ENCODE assay signal across 8 cellular contexts in the genomic region with DNA sequence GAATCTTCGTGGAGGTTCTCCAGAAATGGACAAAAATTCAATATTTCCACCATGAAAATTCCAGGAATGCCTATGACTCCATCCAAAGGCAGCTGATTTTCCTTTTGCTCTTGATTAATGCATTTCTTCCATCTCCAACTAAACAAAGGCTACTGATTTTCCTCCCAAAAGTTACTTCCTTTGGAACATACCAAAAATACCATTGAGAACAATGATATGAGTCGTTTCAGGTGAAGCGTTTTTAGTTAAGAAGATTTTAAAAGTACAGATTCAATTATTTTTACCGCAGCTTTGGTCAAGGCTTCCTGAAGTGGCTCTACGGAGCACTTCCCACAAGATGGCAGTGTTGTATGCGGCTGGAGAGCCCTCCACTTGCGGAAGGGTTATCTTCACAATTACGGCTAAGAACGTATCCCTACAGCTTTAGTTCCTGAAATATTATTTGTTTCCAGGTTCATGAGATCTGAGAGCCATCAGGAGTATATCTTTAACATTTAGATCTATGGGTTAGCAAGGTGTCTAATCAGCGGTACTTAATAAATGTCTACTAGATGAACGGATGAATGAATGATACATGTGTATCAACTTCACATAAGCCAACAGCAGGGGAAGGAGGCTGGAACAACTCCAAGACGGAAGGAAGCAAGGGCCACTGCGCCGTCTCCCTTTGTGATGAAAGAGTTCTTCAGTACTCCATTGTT. TPM values are rescaled to one million over a fixed set of nuclear protein-coding genes. Genes with fewer than 3 reads are reported as not detected.
A peak's percentile ranks its signal among the peaks of the same experiment; 100 is the strongest.
DNase-seq lines count a peak whose midpoint lies in the region; ATAC-seq, FAIRE-seq and TF ChIP-seq lines count a peak whose summit lies in the region.

No MANE protein-coding gene starts in this region.

- TF ChIP-seq CTCF in NB4 (IDR thresholded peaks at IDR 0.05; ENCODE audit: low read depth, low read length), result peak; percentile 87
- TF ChIP-seq CTCF in colonic mucosa (IDR thresholded peaks at IDR 0.05), result peak; percentile 59

- H3K27me3 ChIP-seq in colonic mucosa, result no peaks in the 10 kb centered on the region

- H3K27ac ChIP-seq in colonic mucosa, result no peak overlapping the region

- ATAC-seq in left lobe of liver, result peak; percentile 73

- no peaks in the 10 kb centered on the region for H3K4me1 ChIP-seq in colonic mucosa

- DNase-seq in activated gamma-delta T cell treated with Interleukin-2 at 50 U/mL for 16 hours (peak; percentile 31), activated gamma-delta T cell (lab: John Stamatoyannopoulos, UW) (no peak), NB4 (ENCODE audit: low read depth) (peak; percentile 78), colonic mucosa (peak; percentile 60), left lobe of liver (ENCODE audit: low spot score) (no peak)
- peak; percentile 24 to 38 for DNase-seq in stimulated activated CD4-positive, alpha-beta T cell treated with anti-CD3 and anti-CD28 coated beads, Interleukin-2, amount 100 ng/mL, for 48 hours
- DNase-seq in effector CD8-positive, alpha-beta T cell (lab: John Stamatoyannopoulos, UW), result no peak

- H3K4me3 ChIP-seq in NB4 (ENCODE audit: low read depth, low read length), result no peak overlapping the region
- H3K4me3 ChIP-seq in colonic mucosa, result no peak overlapping the region

- intact Hi-C loops in colonic mucosa (cut with DNase I), result loop anchor here (5.0 kb wide), 1 partner anchor 441 kb away; no protein-coding TSS in a partner anchor

- H3K9me3 ChIP-seq in colonic mucosa, result no peaks in the 10 kb centered on the region

- no peak for TF ChIP-seq POLR2A in NB4 (IDR thresholded peaks at IDR 0.05; ENCODE audit: extremely low read depth, insufficient read length)

- no peaks in the 10 kb centered on the region for H3K36me3 ChIP-seq in colonic mucosa

- FAIRE-seq in TTC549 (lab: Jason Lieb, UNC), result peak; percentile 75

- no peak overlapping the region for H3K9ac ChIP-seq in colonic mucosa (ENCODE audit: low read depth in 2 of 2, low read length in 2 of 2)

RNA-seq across cellular contexts. Expression of a gene that starts 35.9 kb away (rescaled TPM):
- total RNA-seq in colonic mucosa, result 10 to 100 TPM; 10.1 to 11.4 TPM
- total RNA-seq in left lobe of liver, result 10.3 TPM

RNA-seq across cellular contexts. Expression of a gene that starts 48.5 kb away (rescaled TPM):
- 1 to 10 TPM in 1 of 2 donors, under 1 TPM in 1; 0.30 to 1.4 TPM for total RNA-seq in colonic mucosa
- total RNA-seq in left lobe of liver, result 119 TPM

RNA-seq across cellular contexts. Expression of a gene that starts 48.6 kb away (rescaled TPM):
- total RNA-seq in colonic mucosa (under 1 TPM; 0.40 to 0.90 TPM), left lobe of liver (374 TPM)

Comparison
In these comparisons a context has a peak if more than half of its experiments do, and no peak if none do; other contexts are left out.
1. DNase-seq: peak in activated gamma-delta T cell treated with Interleukin-2 at 50 U/mL for 16 hours (single experiment), NB4 (single experiment), colonic mucosa (single experiment) and stimulated activated CD4-positive, alpha-beta T cell treated with anti-CD3 and anti-CD28 coated beads, Interleukin-2, amount 100 ng/mL, for 48 hours (2 of 2); none in activated gamma-delta T cell (single experiment), left lobe of liver (single experiment) and effector CD8-positive, alpha-beta T cell (single experiment).
2. RNA of a gene that starts 48.5 kb away (total RNA-seq): 119 TPM in left lobe of liver (single experiment); 0.30 to 1.4 TPM in colonic mucosa; every median in the first group is over 10 times any median in the second.
3. RNA of a gene that starts 48.6 kb away (total RNA-seq): 374 TPM in left lobe of liver (single experiment); 0.40 to 0.90 TPM in colonic mucosa; every median in the first group is over 100 times any median in the second.